Comparison of ENCODE assay signal across 23 cellular contexts in the genomic region with DNA sequence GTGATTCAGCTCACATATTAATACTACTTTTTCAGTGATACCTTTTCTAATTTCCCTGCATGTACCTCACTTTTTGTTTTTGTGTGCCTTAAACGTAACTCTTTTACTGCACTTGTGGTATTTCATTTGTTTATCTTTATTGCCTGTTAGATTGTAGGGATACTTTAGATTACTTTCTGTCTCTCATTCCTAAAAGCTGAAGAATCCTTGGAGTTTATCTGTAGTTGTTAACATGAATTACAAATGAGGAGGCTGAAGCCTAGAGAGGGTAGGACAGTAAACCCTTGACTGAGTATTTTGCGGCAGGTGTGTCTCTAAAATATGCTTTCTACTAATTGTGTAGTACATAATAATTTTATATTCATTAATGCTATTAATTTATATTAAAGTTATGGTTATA.
"Had no signal": no experiment of that assay in that cellular context is flagged by ENCODE, and none has a peak within 500 bp of the region (broad histone marks: within the 10 kb centered on the region; RNA-seq: fewer than 3 reads in every experiment).

No MANE protein-coding gene starts in this region.

- H3K27me3 Mint-ChIP-seq: activated B cell treated with CpG ODN at 0.5 μM for 24 hours; activated CD4-positive, alpha-beta memory T cell treated with anti-CD3 and anti-CD28 coated beads for 36 hours; activated CD4-positive, alpha-beta T cell treated with anti-CD3 and anti-CD28 coated beads, Interleukin-2, amount 10 ng/mL, durations not matched to agents 7 days and 5 days; activated naive CD8-positive, alpha-beta T cell treated with anti-CD3 and anti-CD28 coated beads, Interleukin-2, amount 50 U/mL, for 24 hours; brain; central memory CD8-positive, alpha-beta T cell had no signal

- H3K27ac Mint-ChIP-seq: activated CD4-positive, alpha-beta memory T cell treated with anti-CD3 and anti-CD28 coated beads for 36 hours; activated CD4-positive, alpha-beta T cell treated with anti-CD3 and anti-CD28 coated beads, Interleukin-2, amount 10 ng/mL, durations not matched to agents 7 days and 5 days; activated naive CD4-positive, alpha-beta T cell treated with anti-CD3 and anti-CD28 coated beads, Interleukin-2, amount 50 U/mL, for 72 hours; activated naive CD8-positive, alpha-beta T cell treated with anti-CD3 and anti-CD28 coated beads, Interleukin-2, amount 50 U/mL, for 24 hours; T-helper 1 cell treated with Interleukin-12 subunit alpha and Interleukin-12 subunit beta and Interleukin-4 antibody, amounts not matched to agents 30 μg/mL and 1 μg/mL, for 36 hours had no signal

- ATAC-seq: activated naive CD4-positive, alpha-beta T cell treated with anti-CD3 and anti-CD28 coated beads, Interleukin-2, amount 50 U/mL, for 72 hours; activated naive CD8-positive, alpha-beta T cell treated with anti-CD3 and anti-CD28 coated beads, Interleukin-2, amount 50 U/mL, for 24 hours; activated T-cell treated with anti-CD3 and anti-CD28 coated beads, Interleukin-2, amount 50 U/mL, for 4 hours; PC-3 had no signal

- H3K4me3 Mint-ChIP-seq: activated B cell treated with CpG ODN at 0.5 μM for 24 hours; activated CD4-positive, alpha-beta memory T cell treated with anti-CD3 and anti-CD28 coated beads for 36 hours; activated CD4-positive, alpha-beta T cell treated with anti-CD3 and anti-CD28 coated beads, Interleukin-2, amount 10 ng/mL, durations not matched to agents 7 days and 5 days; activated naive CD8-positive, alpha-beta T cell treated with anti-CD3 and anti-CD28 coated beads, Interleukin-2, amount 50 U/mL, for 24 hours; activated T-cell treated with anti-CD3 and anti-CD28 coated beads, Interleukin-2, amount 50 U/mL, for 4 hours; brain; central memory CD8-positive, alpha-beta T cell; T-helper 1 cell treated with Interleukin-12 subunit alpha and Interleukin-12 subunit beta and Interleukin-4 antibody, amounts not matched to agents 30 μg/mL and 1 μg/mL, for 36 hours had no signal

- H3K9me3 ChIP-seq: MG63 had no signal

- H3K36me3 ChIP-seq: MG63 had no signal

- DNase-seq: activated B cell treated with CpG ODN at 0.5 μM for 24 hours; activated CD4-positive, alpha-beta memory T cell treated with anti-CD3 and anti-CD28 coated beads for 36 hours; activated CD4-positive, alpha-beta T cell treated with anti-CD3 and anti-CD28 coated beads, Interleukin-2, amount 10 ng/mL, durations not matched to agents 7 days and 5 days; activated CD8-positive, alpha-beta memory T cell treated with anti-CD3 and anti-CD28 coated beads for 24 hours; activated effector memory CD4-positive, alpha-beta T cell treated with anti-CD3 and anti-CD28 coated beads, Interleukin-2, amount 50 U/mL, for 16 hours; activated naive CD4-positive, alpha-beta T cell treated with Interleukin-2 at 50 U/mL for 16 hours; activated naive CD8-positive, alpha-beta T cell treated with anti-CD3 and anti-CD28 coated beads, Interleukin-2, amount 50 U/mL, for 24 hours; activated T-cell treated with anti-CD3 and anti-CD28 coated beads, Interleukin-2, amount 50 U/mL, for 4 hours; amygdala; MG63; MV-4-11; NCI-H1092 treated with DMSO at 0.1 percent for 48 hours; NCI-H1436 treated with DMSO at 0.1 percent for 48 hours; NCI-H187; NCI-H2081; NCI-H446; NCI-H524; PC-3; SHP77 treated with DMSO at 0.1 percent for 48 hours had no signal

- H3K4me3 ChIP-seq: MG63 had no signal

- H3K27me3 ChIP-seq: MG63 had no signal
